ENCODE assay signal across 1 cellular context in the genomic region with DNA sequence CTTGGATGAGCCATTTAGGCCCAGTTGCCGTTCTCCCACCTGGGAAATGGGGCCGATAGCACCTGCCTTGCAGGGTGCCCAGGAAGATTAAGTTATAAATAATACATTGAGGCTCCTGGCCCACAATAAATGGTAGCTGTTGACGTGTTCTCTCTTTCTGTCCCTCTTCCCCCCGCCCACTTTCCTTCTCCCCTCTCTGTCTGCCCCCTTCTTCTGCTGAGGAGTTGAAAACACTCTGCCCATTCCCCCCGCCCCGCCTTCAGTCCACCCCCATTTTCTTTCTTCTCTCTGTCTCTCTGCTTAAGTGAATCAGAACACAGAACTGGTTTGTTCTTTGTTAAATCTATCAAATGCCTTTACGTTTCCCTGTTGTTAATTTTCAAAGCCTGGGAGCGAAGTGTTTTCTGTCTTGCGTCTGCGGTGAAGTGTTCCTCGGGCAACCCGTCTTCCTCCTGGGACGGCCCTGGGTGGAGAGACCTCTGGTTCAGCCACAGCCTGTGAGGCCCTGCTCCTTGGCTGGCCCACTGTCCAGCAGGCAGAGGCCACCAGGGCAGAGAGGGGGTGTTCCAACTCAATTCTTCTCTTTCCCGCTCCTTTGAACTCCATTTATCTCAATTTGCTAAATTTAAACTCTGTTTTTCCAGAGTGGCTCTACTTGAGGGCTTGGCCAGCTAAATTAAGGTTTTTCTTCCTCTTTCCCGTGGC.
TF ChIP-seq lines count a peak whose summit lies in the region.

No MANE protein-coding gene starts in this region.

TF ChIP-seq in WTC11, 78 proteins besides CTCF, POLR2A, EP300 and RAD21 (continued from another document):
- TF ChIP-seq, protein P1, sequence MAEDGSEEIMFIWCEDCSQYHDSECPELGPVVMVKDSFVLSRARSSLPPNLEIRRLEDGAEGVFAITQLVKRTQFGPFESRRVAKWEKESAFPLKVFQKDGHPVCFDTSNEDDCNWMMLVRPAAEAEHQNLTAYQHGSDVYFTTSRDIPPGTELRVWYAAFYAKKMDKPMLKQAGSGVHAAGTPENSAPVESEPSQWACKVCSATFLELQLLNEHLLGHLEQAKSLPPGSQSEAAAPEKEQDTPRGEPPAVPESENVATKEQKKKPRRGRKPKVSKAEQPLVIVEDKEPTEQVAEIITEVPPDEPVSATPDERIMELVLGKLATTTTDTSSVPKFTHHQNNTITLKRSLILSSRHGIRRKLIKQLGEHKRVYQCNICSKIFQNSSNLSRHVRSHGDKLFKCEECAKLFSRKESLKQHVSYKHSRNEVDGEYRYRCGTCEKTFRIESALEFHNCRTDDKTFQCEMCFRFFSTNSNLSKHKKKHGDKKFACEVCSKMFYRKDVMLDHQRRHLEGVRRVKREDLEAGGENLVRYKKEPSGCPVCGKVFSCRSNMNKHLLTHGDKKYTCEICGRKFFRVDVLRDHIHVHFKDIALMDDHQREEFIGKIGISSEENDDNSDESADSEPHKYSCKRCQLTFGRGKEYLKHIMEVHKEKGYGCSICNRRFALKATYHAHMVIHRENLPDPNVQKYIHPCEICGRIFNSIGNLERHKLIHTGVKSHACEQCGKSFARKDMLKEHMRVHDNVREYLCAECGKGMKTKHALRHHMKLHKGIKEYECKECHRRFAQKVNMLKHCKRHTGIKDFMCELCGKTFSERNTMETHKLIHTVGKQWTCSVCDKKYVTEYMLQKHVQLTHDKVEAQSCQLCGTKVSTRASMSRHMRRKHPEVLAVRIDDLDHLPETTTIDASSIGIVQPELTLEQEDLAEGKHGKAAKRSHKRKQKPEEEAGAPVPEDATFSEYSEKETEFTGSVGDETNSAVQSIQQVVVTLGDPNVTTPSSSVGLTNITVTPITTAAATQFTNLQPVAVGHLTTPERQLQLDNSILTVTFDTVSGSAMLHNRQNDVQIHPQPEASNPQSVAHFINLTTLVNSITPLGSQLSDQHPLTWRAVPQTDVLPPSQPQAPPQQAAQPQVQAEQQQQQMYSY (CRISPR knock-in tag; IDR thresholded peaks at IDR 0.05), result no peak
- TF ChIP-seq TEAD4 (CRISPR knock-in tag; IDR thresholded peaks at IDR 0.05), result no peak
- TF ChIP-seq TP53 (CRISPR knock-in tag; IDR thresholded peaks at IDR 0.05), result no peak
- no peak for TF ChIP-seq NFYB (CRISPR knock-in tag; conservative IDR thresholded peaks at IDR 0.05; ENCODE audit: low read depth)
- TF ChIP-seq ZNF396 (CRISPR knock-in tag; IDR thresholded peaks at IDR 0.05; ENCODE audit: borderline replicate concordance), result no peak
- no peak for TF ChIP-seq ATF1 (CRISPR knock-in tag; IDR thresholded peaks at IDR 0.05)
- no peak for TF ChIP-seq ZNF232 (CRISPR knock-in tag; IDR thresholded peaks at IDR 0.05)
- TF ChIP-seq, protein P2, sequence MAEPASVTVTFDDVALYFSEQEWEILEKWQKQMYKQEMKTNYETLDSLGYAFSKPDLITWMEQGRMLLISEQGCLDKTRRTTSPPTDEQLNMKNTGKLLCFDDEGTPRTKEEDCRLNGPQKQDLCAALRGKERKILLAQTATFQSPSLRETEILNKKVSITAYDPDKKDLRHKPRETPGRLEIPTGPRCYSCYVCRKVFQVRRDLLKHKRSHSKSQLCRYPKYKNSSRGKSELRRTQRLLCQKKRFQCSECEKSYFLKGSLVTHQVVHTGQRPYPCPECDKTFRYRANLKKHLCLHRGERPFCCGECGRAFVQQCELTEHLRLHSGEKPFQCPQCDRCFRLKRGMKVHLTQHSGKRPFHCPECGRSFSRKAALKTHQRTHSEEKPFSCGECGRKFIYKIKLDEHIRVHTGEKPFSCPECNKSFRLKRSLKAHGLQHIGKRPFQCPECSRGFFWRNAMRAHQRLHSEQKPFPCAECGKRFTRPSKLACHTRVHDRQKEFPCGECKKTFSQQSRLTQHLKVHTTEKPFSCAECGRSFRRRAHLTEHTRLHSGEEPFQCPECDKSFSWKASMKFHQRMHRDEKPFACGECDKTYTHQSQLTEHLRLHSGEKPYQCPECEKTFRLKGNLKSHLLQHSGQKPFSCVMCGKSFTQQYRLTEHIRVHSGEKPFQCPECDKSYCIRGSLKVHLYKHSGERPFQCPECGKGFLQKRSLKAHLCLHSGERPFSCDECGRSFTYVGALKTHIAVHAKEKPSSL (CRISPR knock-in tag; conservative IDR thresholded peaks at IDR 0.05), result no peak
- TF ChIP-seq, protein P3, sequence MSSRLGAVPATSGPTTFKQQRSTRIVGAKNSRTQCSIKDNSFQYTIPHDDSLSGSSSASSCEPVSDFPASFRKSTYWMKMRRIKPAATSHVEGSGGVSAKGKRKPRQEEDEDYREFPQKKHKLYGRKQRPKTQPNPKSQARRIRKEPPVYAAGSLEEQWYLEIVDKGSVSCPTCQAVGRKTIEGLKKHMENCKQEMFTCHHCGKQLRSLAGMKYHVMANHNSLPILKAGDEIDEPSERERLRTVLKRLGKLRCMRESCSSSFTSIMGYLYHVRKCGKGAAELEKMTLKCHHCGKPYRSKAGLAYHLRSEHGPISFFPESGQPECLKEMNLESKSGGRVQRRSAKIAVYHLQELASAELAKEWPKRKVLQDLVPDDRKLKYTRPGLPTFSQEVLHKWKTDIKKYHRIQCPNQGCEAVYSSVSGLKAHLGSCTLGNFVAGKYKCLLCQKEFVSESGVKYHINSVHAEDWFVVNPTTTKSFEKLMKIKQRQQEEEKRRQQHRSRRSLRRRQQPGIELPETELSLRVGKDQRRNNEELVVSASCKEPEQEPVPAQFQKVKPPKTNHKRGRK (CRISPR knock-in tag; IDR thresholded peaks at IDR 0.05; ENCODE audit: borderline replicate concordance), result no peak
- TF ChIP-seq, protein P4, sequence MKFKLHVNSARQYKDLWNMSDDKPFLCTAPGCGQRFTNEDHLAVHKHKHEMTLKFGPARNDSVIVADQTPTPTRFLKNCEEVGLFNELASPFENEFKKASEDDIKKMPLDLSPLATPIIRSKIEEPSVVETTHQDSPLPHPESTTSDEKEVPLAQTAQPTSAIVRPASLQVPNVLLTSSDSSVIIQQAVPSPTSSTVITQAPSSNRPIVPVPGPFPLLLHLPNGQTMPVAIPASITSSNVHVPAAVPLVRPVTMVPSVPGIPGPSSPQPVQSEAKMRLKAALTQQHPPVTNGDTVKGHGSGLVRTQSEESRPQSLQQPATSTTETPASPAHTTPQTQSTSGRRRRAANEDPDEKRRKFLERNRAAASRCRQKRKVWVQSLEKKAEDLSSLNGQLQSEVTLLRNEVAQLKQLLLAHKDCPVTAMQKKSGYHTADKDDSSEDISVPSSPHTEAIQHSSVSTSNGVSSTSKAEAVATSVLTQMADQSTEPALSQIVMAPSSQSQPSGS (CRISPR knock-in tag; IDR thresholded peaks at IDR 0.05; ENCODE audit: borderline replicate concordance, low read depth), result no peak
- TF ChIP-seq, protein P5, sequence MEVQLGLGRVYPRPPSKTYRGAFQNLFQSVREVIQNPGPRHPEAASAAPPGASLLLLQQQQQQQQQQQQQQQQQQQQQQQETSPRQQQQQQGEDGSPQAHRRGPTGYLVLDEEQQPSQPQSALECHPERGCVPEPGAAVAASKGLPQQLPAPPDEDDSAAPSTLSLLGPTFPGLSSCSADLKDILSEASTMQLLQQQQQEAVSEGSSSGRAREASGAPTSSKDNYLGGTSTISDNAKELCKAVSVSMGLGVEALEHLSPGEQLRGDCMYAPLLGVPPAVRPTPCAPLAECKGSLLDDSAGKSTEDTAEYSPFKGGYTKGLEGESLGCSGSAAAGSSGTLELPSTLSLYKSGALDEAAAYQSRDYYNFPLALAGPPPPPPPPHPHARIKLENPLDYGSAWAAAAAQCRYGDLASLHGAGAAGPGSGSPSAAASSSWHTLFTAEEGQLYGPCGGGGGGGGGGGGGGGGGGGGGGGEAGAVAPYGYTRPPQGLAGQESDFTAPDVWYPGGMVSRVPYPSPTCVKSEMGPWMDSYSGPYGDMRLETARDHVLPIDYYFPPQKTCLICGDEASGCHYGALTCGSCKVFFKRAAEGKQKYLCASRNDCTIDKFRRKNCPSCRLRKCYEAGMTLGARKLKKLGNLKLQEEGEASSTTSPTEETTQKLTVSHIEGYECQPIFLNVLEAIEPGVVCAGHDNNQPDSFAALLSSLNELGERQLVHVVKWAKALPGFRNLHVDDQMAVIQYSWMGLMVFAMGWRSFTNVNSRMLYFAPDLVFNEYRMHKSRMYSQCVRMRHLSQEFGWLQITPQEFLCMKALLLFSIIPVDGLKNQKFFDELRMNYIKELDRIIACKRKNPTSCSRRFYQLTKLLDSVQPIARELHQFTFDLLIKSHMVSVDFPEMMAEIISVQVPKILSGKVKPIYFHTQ (CRISPR knock-in tag; IDR thresholded peaks at IDR 0.05), result no peak
